ENCODE assay signal across 9 cellular contexts in the genomic region with DNA sequence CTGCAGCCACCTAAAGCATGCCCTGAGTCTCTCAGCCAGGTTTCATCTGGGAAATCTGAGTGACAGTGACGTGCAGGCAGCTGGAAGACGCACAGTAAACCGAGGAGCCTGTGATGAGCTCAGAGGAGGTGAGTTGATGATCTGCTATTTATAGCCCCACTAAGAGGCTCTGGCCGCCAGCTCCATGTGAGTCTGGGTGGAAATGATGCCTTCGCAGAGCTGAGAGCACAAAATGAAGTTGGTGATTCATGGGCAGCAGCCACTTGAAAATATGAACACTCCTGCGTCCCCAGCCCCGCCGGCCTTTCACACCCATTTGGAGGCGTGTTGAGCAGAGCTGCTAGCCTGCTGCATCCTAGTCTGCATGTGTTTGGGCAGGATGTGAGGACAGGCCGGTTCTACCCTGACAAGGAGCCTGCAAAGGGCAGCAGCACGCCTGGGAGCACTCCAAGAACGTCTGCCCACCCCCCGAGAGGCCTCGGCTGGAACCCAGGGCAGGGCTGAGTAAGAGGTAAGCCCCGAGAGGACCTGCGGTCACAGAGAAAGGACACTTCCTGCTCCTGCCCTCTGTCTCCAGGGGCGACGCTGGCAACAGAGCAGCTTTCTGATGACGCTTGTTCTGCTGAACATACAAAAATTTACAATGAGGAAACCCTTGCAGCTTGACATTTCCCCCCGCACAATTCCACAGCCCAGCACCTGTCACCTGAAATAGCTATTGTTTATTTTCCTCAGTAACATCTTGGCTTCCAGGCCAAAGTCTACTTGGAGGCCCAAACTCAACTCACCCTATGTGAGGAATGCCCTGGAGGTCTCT. TPM values are rescaled to one million over a fixed set of nuclear protein-coding genes. Genes with fewer than 3 reads are reported as not detected.
DNase-seq lines count a peak whose midpoint lies in the region; ATAC-seq and TF ChIP-seq lines count a peak whose summit lies in the region.
"Had no signal": no experiment of that assay in that cellular context is flagged by ENCODE, and none has a peak within 500 bp of the region (broad histone marks: within the 10 kb centered on the region; RNA-seq: fewer than 3 reads in every experiment).

No MANE protein-coding gene starts in this region.

- DNase-seq in SHP77 (lab: John Stamatoyannopoulos, UW) (peak; percentile 94), heart right ventricle (peak; percentile 52 to 70), skeletal muscle cell (ENCODE audit: low read depth) (peak; percentile 93), HEK293T (ENCODE audit: extremely low spot score) (no peak)

- peak overlapping the region; percentile 57 for H3K4me3 Mint-ChIP-seq in activated naive CD8-positive, alpha-beta T cell

- POLR2A ChIA-PET in HEK293T (lab: Yijun Ruan, JAX), result interaction anchor here (1.5 kb wide), 1 partner anchor 30 kb away, joined by 6 read pairs; no protein-coding TSS in a partner anchor

- no peaks in the 10 kb centered on the region for H3K27me3 ChIP-seq in BLaER1 treated with 17β-estradiol and CSF1 and Interleukin-3, amounts not matched to agents 10 nM and 100 nM
- no peaks in the 10 kb centered on the region for H3K27me3 ChIP-seq in heart right ventricle

- 14 to 17% methylated on average over 20 of the region's 20 CpGs for WGBS in heart right ventricle, 2 donors

- peaks cover 25% of the 10 kb centered on the region for H3K4me1 Mint-ChIP-seq in activated naive CD8-positive, alpha-beta T cell (ENCODE audit: low read depth)

- no peak for TF ChIP-seq CTCF in heart right ventricle (IDR thresholded peaks at IDR 0.05)

- CTCF ChIA-PET in HEK293T (lab: Yijun Ruan, JAX), result interaction anchor here (2.1 kb wide), 1 partner anchor 151 kb away, joined by 5 read pairs; no protein-coding TSS in a partner anchor

- H3K9me3 Mint-ChIP-seq in activated naive CD8-positive, alpha-beta T cell (ENCODE audit: low read depth), result no peaks in the 10 kb centered on the region

- intact Hi-C loops in heart right ventricle (cut with DNase I), result loop anchor here in 2 of 10 donors (2.0 kb wide), 3 partner anchors 24 to 88 kb away; partner anchors contain the start of gene JADE2 (in 1 of the 2)

- no peaks in the 10 kb centered on the region for H4K20me1 ChIP-seq in BLaER1 treated with 17β-estradiol and CSF1 and Interleukin-3, amounts not matched to agents 10 nM and 100 nM

- H3K9ac ChIP-seq in BLaER1 treated with 17β-estradiol and CSF1 and Interleukin-3, amounts not matched to agents 10 nM and 100 nM, result peak overlapping the region in 9 of 11 experiments; percentile 4 to 58 (median 32); a peak in 14 of 22 replicates

- peak overlapping the region; percentile 64 to 90 (median 80) for H3K4me2 ChIP-seq in BLaER1 treated with 17β-estradiol and CSF1 and Interleukin-3, amounts not matched to agents 10 nM and 100 nM

- peak; percentile 87 for ATAC-seq in GM19438 (IDR thresholded peaks at IDR 0.05; ENCODE audit: low read depth, unreplicated experiment)
- peak; percentile 93 for ATAC-seq in HG03521 (IDR thresholded peaks at IDR 0.05; ENCODE audit: unreplicated experiment)
- ATAC-seq in heart right ventricle, result peak; percentile 51 to 89 (median 81)
- ATAC-seq: HCT116 had no signal

- H3K27ac ChIP-seq in BLaER1 treated with 17β-estradiol and CSF1 and Interleukin-3, amounts not matched to agents 10 nM and 100 nM, result peak overlapping the region in 9 of 11 experiments; percentile 21 to 73 (median 52); a peak in 18 of 22 replicates
- H3K27ac ChIP-seq in heart right ventricle, result peak overlapping the region; percentile 65 to 91 (median 80)

- H3K4me1 ChIP-seq in BLaER1 treated with 17β-estradiol and CSF1 and Interleukin-3, amounts not matched to agents 10 nM and 100 nM, result peaks cover 18 to 33% (median 24%) of the 10 kb centered on the region in 10 experiments
- H3K4me1 ChIP-seq in heart right ventricle, result peaks cover 25 to 41% (median 38%) of the 10 kb centered on the region in 9 donors

- no peaks in the 10 kb centered on the region for H3K36me3 Mint-ChIP-seq in activated naive CD8-positive, alpha-beta T cell

- no peaks in the 10 kb centered on the region for H3K36me3 ChIP-seq in BLaER1 treated with 17β-estradiol and CSF1 and Interleukin-3, amounts not matched to agents 10 nM and 100 nM
- no peaks in the 10 kb centered on the region for H3K36me3 ChIP-seq in heart right ventricle

- no peaks in the 10 kb centered on the region for H3K27me3 Mint-ChIP-seq in activated naive CD8-positive, alpha-beta T cell

- H3K27ac Mint-ChIP-seq in activated naive CD8-positive, alpha-beta T cell, result peak overlapping the region; percentile 29

- no peaks in the 10 kb centered on the region for H3K9me3 ChIP-seq in BLaER1 treated with 17β-estradiol and CSF1 and Interleukin-3, amounts not matched to agents 10 nM and 100 nM (replicated peaks in 1 of 11)
- no peaks in the 10 kb centered on the region for H3K9me3 ChIP-seq in heart right ventricle

- peak overlapping the region in 3 of 10 experiments; percentile 2 to 53 (median 3); a peak in 5 of 20 replicates for H3K4me3 ChIP-seq in BLaER1 treated with 17β-estradiol and CSF1 and Interleukin-3, amounts not matched to agents 10 nM and 100 nM
- H3K4me3 ChIP-seq in heart right ventricle (peak overlapping the region in 3 of 10 donors; percentile 20 to 24 (median 23)), skeletal muscle cell (ENCODE audit: low read depth, low read length) (no peak overlapping the region)

TF ChIP-seq in HEK293T, 16 proteins besides CTCF, POLR2A, EP300 and RAD21:
- TF ChIP-seq SUZ12 (IDR thresholded peaks at IDR 0.05), result no peak
- TF ChIP-seq ELF4 (IDR thresholded peaks at IDR 0.05), result no peak
- TF ChIP-seq L3MBTL2 (conservative IDR thresholded peaks at IDR 0.05), result no peak
- TF ChIP-seq FOXM1 (IDR thresholded peaks at IDR 0.05; ENCODE audit: borderline replicate concordance), result no peak
- TF ChIP-seq LEF1 (IDR thresholded peaks at IDR 0.05; ENCODE audit: borderline replicate concordance), result no peak

RNA-seq across cellular contexts. Expression of gene CDKN2AIPNL, which starts 25.1 kb away (rescaled TPM):
- total RNA-seq in heart right ventricle, result 10 to 100 TPM; 29.1 to 39.8 (median 37.3) TPM
- 10 to 100 TPM; 33.7 to 87.6 TPM for polyA plus RNA-seq in heart right ventricle
